Comparison of ENCODE assay signal across 8 cellular contexts in the genomic region with DNA sequence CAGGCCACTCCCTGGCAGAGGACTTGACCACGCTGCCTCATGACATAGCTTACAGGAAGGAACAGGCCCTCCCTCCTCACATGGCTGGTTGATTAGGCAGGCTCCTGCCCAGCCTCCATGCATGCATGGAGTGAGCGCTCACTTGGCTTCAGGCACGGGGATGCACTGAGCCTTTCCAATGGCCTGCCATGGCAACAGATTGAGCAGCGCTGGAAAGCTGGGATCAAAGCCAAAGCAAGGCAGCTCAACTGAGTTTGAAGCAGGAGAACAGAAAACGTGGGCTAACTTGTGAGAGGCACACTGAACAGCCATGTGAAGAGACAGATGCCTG. TPM values are rescaled to one million over a fixed set of nuclear protein-coding genes. Genes with fewer than 3 reads are reported as not detected.
A peak's percentile ranks its signal among the peaks of the same experiment; 100 is the strongest.
DNase-seq lines count a peak whose midpoint lies in the region; TF ChIP-seq lines count a peak whose summit lies in the region.

No MANE protein-coding gene starts in this region.

- H3K36me3 ChIP-seq in BLaER1 (peaks cover 100% of the 10 kb centered on the region), endodermal cell (ENCODE audit: control insufficient read depth, insufficient read depth, low read length) (peaks cover 99% of the 10 kb centered on the region), Karpas-422 (ENCODE audit: insufficient read depth, low read length) (peaks cover 93% of the 10 kb centered on the region), tibial nerve (peaks cover 4 to 99% (median 55%) of the 10 kb centered on the region in 3 donors)

- DNase-seq in NCI-H2171 treated with DMSO at 0.1 percent for 48 hours (lab: John Stamatoyannopoulos, UW) (peak; percentile 66), endodermal cell (peak; percentile 37), mucosa of gallbladder (ENCODE audit: low spot score) (peak; percentile 70), Karpas-422 (no peak), GM10248 (ENCODE audit: extremely low spot score) (no peak), OCI-M1 (lab: John Stamatoyannopoulos, UW) (no peak), tibial nerve (ENCODE audit: low spot score in 2 of 2) (no peak)

- peaks cover 100% of the 10 kb centered on the region for H4K20me1 ChIP-seq in BLaER1
- H4K20me1 ChIP-seq in Karpas-422 (ENCODE audit: insufficient read depth, low read depth, low read length) = peaks cover 79% of the 10 kb centered on the region

- no peak for TF ChIP-seq POLR2A in tibial nerve (IDR thresholded peaks at IDR 0.05)

- no peaks in the 10 kb centered on the region for H3K27me3 Mint-ChIP-seq in endodermal cell (ENCODE audit: insufficient read depth)

- no peaks in the 10 kb centered on the region for H3K79me2 ChIP-seq in Karpas-422 (ENCODE audit: low read length)

- CTCF ChIA-PET in GM10248 (lab: Yijun Ruan, JAX) = interaction anchor here (1.3 kb wide), 1 partner anchor 24 kb away, joined by 6 read pairs; no protein-coding TSS in a partner anchor

- H3K9me2 ChIP-seq in Karpas-422 (replicated peaks; ENCODE audit: insufficient read depth, low read length) = no peaks in the 10 kb centered on the region

- no peaks in the 10 kb centered on the region for H3K4me1 Mint-ChIP-seq in endodermal cell

- H3K27ac ChIP-seq in BLaER1 (peak overlapping the region; percentile 18; the same call in 1 of the 2 replicates), endodermal cell (ENCODE audit: low read depth, low read length) (no peak overlapping the region), Karpas-422 (ENCODE audit: low read length) (no peak overlapping the region), tibial nerve (peak overlapping the region in 2 of 4 donors; percentile 31 to 69)

- WGBS in endodermal cell (ENCODE audit: insufficient coverage in 1 of 2, insufficient read length in 1 of 2), 2 experiments = 93 to 100% methylated on average over 4 to 5 of the region's 5 CpGs
- 16 to 19% methylated on average over 5 of the region's 5 CpGs for WGBS in tibial nerve, 2 donors

- H3K9me3 Mint-ChIP-seq in endodermal cell = no peaks in the 10 kb centered on the region

- H3K36me3 Mint-ChIP-seq in endodermal cell (ENCODE audit: low read depth) = peaks cover 96% of the 10 kb centered on the region

- POLR2A ChIA-PET in GM10248 (lab: Yijun Ruan, JAX) = no interaction called here

- H3K27me3 ChIP-seq in BLaER1 (peaks cover 8% of the 10 kb centered on the region), endodermal cell (ENCODE audit: control insufficient read depth, insufficient read depth, low read length, poor library complexity, severe bottlenecking) (no peaks in the 10 kb centered on the region), Karpas-422 (ENCODE audit: low read length) (no peaks in the 10 kb centered on the region), tibial nerve (no peaks in the 10 kb centered on the region)

- H3K4me3 Mint-ChIP-seq in endodermal cell = no peak overlapping the region

- no peaks in the 10 kb centered on the region for H3K9me3 ChIP-seq in BLaER1
- H3K9me3 ChIP-seq in endodermal cell (ENCODE audit: control insufficient read depth, low read length) = no peaks in the 10 kb centered on the region
- H3K9me3 ChIP-seq in Karpas-422 (ENCODE audit: low read length) = no peaks in the 10 kb centered on the region
- no peaks in the 10 kb centered on the region for H3K9me3 ChIP-seq in tibial nerve

- peak in 1 of 2 donors; percentile 39 for TF ChIP-seq EP300 in tibial nerve (IDR thresholded peaks at IDR 0.05)

- H3K4me3 ChIP-seq in BLaER1 (no peak overlapping the region), endodermal cell (ENCODE audit: low read length) (no peak overlapping the region), Karpas-422 (ENCODE audit: low read length) (no peak overlapping the region), tibial nerve (no peak overlapping the region)

- H3K4me1 ChIP-seq in BLaER1 (peaks cover 50% of the 10 kb centered on the region), endodermal cell (ENCODE audit: control insufficient read depth, insufficient read depth, low read length) (no peaks in the 10 kb centered on the region), Karpas-422 (ENCODE audit: low read length) (no peaks in the 10 kb centered on the region), tibial nerve (peaks cover 0 to 29% (median 8%) of the 10 kb centered on the region in 4 donors)

- H3K9ac ChIP-seq in BLaER1 (no peak overlapping the region; the same call in 1 of the 2 replicates), endodermal cell (ENCODE audit: extremely low read depth, low read length, poor library complexity, severe bottlenecking) (no peak overlapping the region), Karpas-422 (ENCODE audit: low read length) (no peak overlapping the region)

- H2AFZ ChIP-seq in Karpas-422 (ENCODE audit: low read length) = no peak overlapping the region

- no peak for TF ChIP-seq CTCF in endodermal cell (conservative IDR thresholded peaks at IDR 0.05)
- no peak for TF ChIP-seq CTCF in GM10248 (IDR thresholded peaks at IDR 0.05; ENCODE audit: control extremely low read depth, extremely low read depth, low read depth, missing control alignments)
- no peak for TF ChIP-seq CTCF in tibial nerve (IDR thresholded peaks at IDR 0.05)

- peak overlapping the region; percentile 3; the same call in 1 of the 2 replicates for H3K4me2 ChIP-seq in BLaER1
- H3K4me2 ChIP-seq in Karpas-422 (ENCODE audit: low read depth, low read length, poor library complexity, severe bottlenecking) = no peak overlapping the region

- no peak overlapping the region for H3K27ac Mint-ChIP-seq in endodermal cell

RNA-seq across cellular contexts. Expression of gene GRAMD2A, which starts 5.9 kb away (rescaled TPM):
- total RNA-seq in endodermal cell (1 to 10 TPM; 2.0 TPM), mucosa of gallbladder (0.55 TPM), tibial nerve (1 to 10 TPM; 1.1 to 2.9 (median 2.2) TPM)
- 1.0 TPM for polyA plus RNA-seq in endodermal cell (2013, experiment 1 of 2)
- 0.54 TPM for polyA plus RNA-seq in endodermal cell (2013, experiment 2 of 2)
- total RNA-seq in Karpas-422 (2014; rRNA removed; shearing (Covaris generic); ENCODE audit: low replicate concordance) = not detected in 2 replicates

RNA-seq across cellular contexts. Expression of gene PKM, which starts 27.5 kb away (rescaled TPM):
- total RNA-seq in endodermal cell = 1,000 to 10,000 TPM; 2,197 to 2,355 TPM
- polyA plus RNA-seq in endodermal cell (2013, experiment 1 of 2) = 1,203 TPM
- 1,289 TPM for polyA plus RNA-seq in endodermal cell (2013, experiment 2 of 2)
- 780 TPM for total RNA-seq in mucosa of gallbladder
- 869 and 996 TPM in 2 replicates for total RNA-seq in Karpas-422 (2014; rRNA removed; shearing (Covaris generic); ENCODE audit: low replicate concordance)
- total RNA-seq in tibial nerve = 100 to 1,000 TPM; 261 to 293 (median 272) TPM

Comparison
In these comparisons a context has a peak if more than half of its experiments do, and no peak if none do; other contexts are left out.
1. DNase-seq: peak in NCI-H2171 treated with DMSO at 0.1 percent for 48 hours (single experiment), endodermal cell (single experiment) and mucosa of gallbladder (single experiment); none in Karpas-422 (single experiment), GM10248 (single experiment), OCI-M1 (single experiment) and tibial nerve (0 of 2).